Comparison of ENCODE assay signal across 8 cellular contexts in genomic region chr5:64165500-64166200, GRCh38. TPM values are rescaled to one million over a fixed set of nuclear protein-coding genes. Genes with fewer than 3 reads are reported as not detected.
A peak's percentile ranks its signal among the peaks of the same experiment; 100 is the strongest.
DNase-seq lines count a peak whose midpoint lies in the region; ATAC-seq and TF ChIP-seq lines count a peak whose summit lies in the region.

RNF180 (plus strand) TSS chr5:64165843; CDS start chr5:64200808, 34,965 bp downstream.

- H3K4me3 ChIP-seq in RWPE2 (ENCODE audit: severe bottlenecking) = peak within 1 kb of the TSS; percentile 51
- peak within 1 kb of the TSS; percentile 81 for H3K4me3 ChIP-seq in epithelial cell of proximal tubule (ENCODE audit: low read depth, low read length)
- peak within 1 kb of the TSS; percentile 39 to 67 (median 60) for H3K4me3 ChIP-seq in transverse colon

- H3K36me3 ChIP-seq in RWPE2 (ENCODE audit: low read depth) (no peaks in the 10 kb centered on the region), transverse colon (no peaks in the 10 kb centered on the region)

- H3K4me1 ChIP-seq in RWPE2 (ENCODE audit: insufficient read depth, poor library complexity, severe bottlenecking) = no peaks in the 10 kb centered on the region
- H3K4me1 ChIP-seq in transverse colon = peaks cover 0 to 14% (median 6%) of the 10 kb centered on the region in 4 donors

- H3K9me3 ChIP-seq in RWPE2 (ENCODE audit: severe bottlenecking) = no peaks in the 10 kb centered on the region
- no peaks in the 10 kb centered on the region for H3K9me3 ChIP-seq in transverse colon

- no peak for TF ChIP-seq POLR2A in transverse colon (IDR thresholded peaks at IDR 0.05)

- peak; percentile 14 for DNase-seq in ACHN
- peak; percentile 63 for DNase-seq in RWPE2 (ENCODE audit: low spot score)
- DNase-seq in epithelial cell of proximal tubule (ENCODE audit: low read depth) = no peak
- peak; percentile 50 for DNase-seq in midbrain (lab: John Stamatoyannopoulos, UW)
- DNase-seq in transverse colon = peak; percentile 24
- DNase-seq in superior temporal gyrus (ENCODE audit: extremely low spot score) = no peak
- DNase-seq in effector CD4-positive, alpha-beta T cell = no peak

- intact Hi-C loops in transverse colon (cut with DNase I; ENCODE audit: low total_unique reads) = no loop called here

- no peak for TF ChIP-seq EP300 in transverse colon (IDR thresholded peaks at IDR 0.05; ENCODE audit: low read depth)

- peak; percentile 45 for ATAC-seq in GM19463 (IDR thresholded peaks at IDR 0.05; ENCODE audit: unreplicated experiment)
- peak; percentile 82 for ATAC-seq in RWPE2 (ENCODE audit: low read depth)

- in situ Hi-C loops in ACHN (cut with HindIII; ENCODE audit: low pct_ligation_motif_present, low pct_unique_long_range_greater_than_20kb, low sequenced_read_pairs) (no loop called here), transverse colon (cut with MboI; ENCODE audit: low pct_ligation_motif_present in 1 of 4, low pct_unique_long_range_greater_than_20kb in 1 of 4, low sequenced_read_pairs in 3 of 4) (loop anchor here in 1 of 4 donors (25.0 kb wide), 1 partner anchor 447 kb away; no protein-coding TSS in a partner anchor)

- WGBS in transverse colon (ENCODE audit: low coverage in 1 of 2), 2 donors = 19% methylated on average over 78 of the region's 88 CpGs; no CpG with 5 or more reads in 1 of the 2 donors

- peaks cover 56% of the 10 kb centered on the region for H3K27me3 ChIP-seq in RWPE2 (ENCODE audit: insufficient read depth, poor library complexity, severe bottlenecking)
- peaks cover 37% of the 10 kb centered on the region for H3K27me3 ChIP-seq in transverse colon

- H3K27ac ChIP-seq in RWPE2 (ENCODE audit: poor library complexity, severe bottlenecking) (no peak within 1 kb of the TSS), transverse colon (peak within 1 kb of the TSS; percentile 48 to 71 (median 58))

- TF ChIP-seq CTCF in RWPE2 (IDR thresholded peaks at IDR 0.05; ENCODE audit: poor library complexity, severe bottlenecking) = no peak
- TF ChIP-seq CTCF in epithelial cell of proximal tubule (conservative IDR thresholded peaks at IDR 0.05; ENCODE audit: low read depth, low read length) = no peak
- no peak for TF ChIP-seq CTCF in transverse colon (IDR thresholded peaks at IDR 0.05)

RNA-seq across cellular contexts. Expression of gene RNF180, which starts in this region (rescaled TPM):
- total RNA-seq in epithelial cell of proximal tubule = 4.5 and 4.6 TPM in 2 replicates
- 1 to 10 TPM; 1.9 to 8.0 (median 3.2) TPM for total RNA-seq in transverse colon

Comparison
In these comparisons a context has a peak if more than half of its experiments do, and no peak if none do; other contexts are left out.
1. DNase-seq: peak in ACHN (single experiment), RWPE2 (single experiment), midbrain (single experiment) and transverse colon (single experiment); none in epithelial cell of proximal tubule (single experiment), superior temporal gyrus (single experiment) and effector CD4-positive, alpha-beta T cell (single experiment).
2. Peak in every context shown above with its lines, with median percentiles within 50 percentile points of each other: H3K4me3 ChIP-seq.